ENCODE assay signal across 1 cellular context in the genomic region with DNA sequence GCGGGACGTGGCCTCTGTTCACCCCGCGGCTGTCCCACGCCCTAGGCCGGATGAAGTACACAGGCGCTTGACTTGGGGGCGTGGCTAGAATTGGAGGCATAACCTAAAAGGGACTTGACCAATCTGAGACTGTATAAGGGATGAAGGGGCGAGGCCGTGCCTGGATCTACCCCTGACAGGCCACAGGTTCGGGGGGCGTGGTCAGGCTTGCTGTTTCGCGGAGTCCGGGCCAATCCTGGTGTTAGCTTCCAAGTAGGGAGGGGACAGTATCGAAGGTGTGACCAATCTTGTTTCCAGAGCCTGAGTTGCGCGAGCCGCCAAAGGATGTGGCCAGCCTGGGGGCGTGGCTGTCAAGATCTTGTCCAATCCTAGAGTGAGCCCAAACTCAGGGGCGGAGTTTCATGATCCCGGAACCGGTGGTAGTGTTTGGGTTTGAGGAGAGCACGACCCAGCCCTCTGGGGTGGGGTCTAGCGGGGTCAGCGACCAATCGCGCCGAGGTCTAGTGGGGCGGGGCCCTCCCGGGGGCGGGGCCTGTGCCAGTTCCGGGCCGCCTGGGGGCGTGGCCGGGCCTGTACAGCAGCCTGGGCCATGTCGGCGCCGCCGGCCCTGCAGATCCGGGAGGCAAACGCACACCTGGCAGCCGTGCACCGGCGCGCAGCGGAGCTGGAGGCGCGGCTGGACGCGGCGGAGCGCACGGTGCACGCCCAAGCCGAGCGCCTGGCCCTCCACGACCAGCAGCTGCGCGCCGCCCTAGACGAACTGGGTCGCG.
TF ChIP-seq lines count a peak whose summit lies in the region.

A gene with protein sequence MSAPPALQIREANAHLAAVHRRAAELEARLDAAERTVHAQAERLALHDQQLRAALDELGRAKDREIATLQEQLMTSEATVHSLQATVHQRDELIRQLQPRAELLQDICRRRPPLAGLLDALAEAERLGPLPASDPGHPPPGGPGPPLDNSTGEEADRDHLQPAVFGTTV (plus strand): TSS at position 571 of the 770 bp plus-strand sequence. CDS start 19 bp downstream, at position 590.

TF ChIP-seq in HepG2, 621 proteins besides CTCF, POLR2A, EP300 and RAD21 (continued from another document and continues in another):
- TF ChIP-seq, protein P1, sequence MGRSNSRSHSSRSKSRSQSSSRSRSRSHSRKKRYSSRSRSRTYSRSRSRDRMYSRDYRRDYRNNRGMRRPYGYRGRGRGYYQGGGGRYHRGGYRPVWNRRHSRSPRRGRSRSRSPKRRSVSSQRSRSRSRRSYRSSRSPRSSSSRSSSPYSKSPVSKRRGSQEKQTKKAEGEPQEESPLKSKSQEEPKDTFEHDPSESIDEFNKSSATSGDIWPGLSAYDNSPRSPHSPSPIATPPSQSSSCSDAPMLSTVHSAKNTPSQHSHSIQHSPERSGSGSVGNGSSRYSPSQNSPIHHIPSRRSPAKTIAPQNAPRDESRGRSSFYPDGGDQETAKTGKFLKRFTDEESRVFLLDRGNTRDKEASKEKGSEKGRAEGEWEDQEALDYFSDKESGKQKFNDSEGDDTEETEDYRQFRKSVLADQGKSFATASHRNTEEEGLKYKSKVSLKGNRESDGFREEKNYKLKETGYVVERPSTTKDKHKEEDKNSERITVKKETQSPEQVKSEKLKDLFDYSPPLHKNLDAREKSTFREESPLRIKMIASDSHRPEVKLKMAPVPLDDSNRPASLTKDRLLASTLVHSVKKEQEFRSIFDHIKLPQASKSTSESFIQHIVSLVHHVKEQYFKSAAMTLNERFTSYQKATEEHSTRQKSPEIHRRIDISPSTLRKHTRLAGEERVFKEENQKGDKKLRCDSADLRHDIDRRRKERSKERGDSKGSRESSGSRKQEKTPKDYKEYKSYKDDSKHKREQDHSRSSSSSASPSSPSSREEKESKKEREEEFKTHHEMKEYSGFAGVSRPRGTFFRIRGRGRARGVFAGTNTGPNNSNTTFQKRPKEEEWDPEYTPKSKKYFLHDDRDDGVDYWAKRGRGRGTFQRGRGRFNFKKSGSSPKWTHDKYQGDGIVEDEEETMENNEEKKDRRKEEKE (IDR thresholded peaks at IDR 0.05) = no peak
- TF ChIP-seq RBFOX2 (IDR thresholded peaks at IDR 0.05; ENCODE audit: low read depth, low read length) (peak; percentile 88), RXRB (CRISPR knock-in tag; IDR thresholded peaks at IDR 0.05; ENCODE audit: borderline replicate concordance) (peak; percentile 24; the same call in 1 of the 2 replicates), NFYB (CRISPR knock-in tag; IDR thresholded peaks at IDR 0.05) (peak; percentile 82), ZNF556 (CRISPR knock-in tag; IDR thresholded peaks at IDR 0.05; ENCODE audit: borderline replicate concordance) (peak; percentile 49; the same call in 1 of the 2 replicates), ZNF160 (CRISPR knock-in tag; IDR thresholded peaks at IDR 0.05) (0 out of 2 replicates have a peak, but pooled peaks have one; percentile 55), TAF1 (CRISPR knock-in tag; IDR thresholded peaks at IDR 0.05) (peak; percentile 71), THAP11 (CRISPR knock-in tag; IDR thresholded peaks at IDR 0.05) (peak; percentile 57), IKZF4 (CRISPR knock-in tag; IDR thresholded peaks at IDR 0.05; ENCODE audit: borderline replicate concordance, low read depth, not compliant biosample characterization) (peak; percentile 59), ZNF543 (CRISPR knock-in tag; IDR thresholded peaks at IDR 0.05) (no peak), SP1 (IDR thresholded peaks at IDR 0.05) (no peak), SP1 (CRISPR knock-in tag; IDR thresholded peaks at IDR 0.05) (peak; percentile 70), ZNF768 (CRISPR knock-in tag; IDR thresholded peaks at IDR 0.05) (peak; percentile 70; the same call in 1 of the 2 replicates), ZIK1 (CRISPR knock-in tag; IDR thresholded peaks at IDR 0.05; ENCODE audit: borderline replicate concordance, low read depth) (no peak), MYC (CRISPR knock-in tag; IDR thresholded peaks at IDR 0.05; ENCODE audit: borderline replicate concordance) (peak; percentile 17), MED1 (CRISPR knock-in tag; IDR thresholded peaks at IDR 0.05) (peak; percentile 60), HNRNPUL1 (IDR thresholded peaks at IDR 0.05; ENCODE audit: low read depth, low read length) (no peak), MIXL1 (CRISPR knock-in tag; IDR thresholded peaks at IDR 0.05) (no peak), SIX4 (CRISPR knock-in tag; IDR thresholded peaks at IDR 0.05) (no peak; the same call in 1 of the 2 replicates), EEA1 (CRISPR knock-in tag; IDR thresholded peaks at IDR 0.05; ENCODE audit: borderline replicate concordance) (no peak), GABPB1 (CRISPR knock-in tag; IDR thresholded peaks at IDR 0.05) (peak; percentile 78), CBX2 (IDR thresholded peaks at IDR 0.05; ENCODE audit: low read depth, low read length) (no peak), CBX2 (CRISPR knock-in tag; IDR thresholded peaks at IDR 0.05; ENCODE audit: low read depth) (no peak), ZNF24 (IDR thresholded peaks at IDR 0.05) (no peak), GABPA (IDR thresholded peaks at IDR 0.05; ENCODE audit: low read depth, low read length) (no peak; the same call in 1 of the 2 replicates), GABPA (CRISPR knock-in tag; IDR thresholded peaks at IDR 0.05; ENCODE audit: low read depth) (peak; percentile 47), MEIS2 (CRISPR knock-in tag; IDR thresholded peaks at IDR 0.05) (0 out of 2 replicates have a peak, but pooled peaks have one; percentile 21), ASH2L (IDR thresholded peaks at IDR 0.05; ENCODE audit: insufficient read length, low read depth, low read length) (no peak), ZMYM4 (CRISPR knock-in tag; IDR thresholded peaks at IDR 0.05) (no peak), ZNF761 (CRISPR knock-in tag; conservative IDR thresholded peaks at IDR 0.05) (0 out of 2 replicates have a peak, but pooled peaks have one; percentile 35), ZNF75D (CRISPR knock-in tag; IDR thresholded peaks at IDR 0.05; ENCODE audit: borderline replicate concordance) (no peak), DMAP1 (CRISPR knock-in tag; IDR thresholded peaks at IDR 0.05) (no peak), SIX1 (CRISPR knock-in tag; IDR thresholded peaks at IDR 0.05; ENCODE audit: borderline replicate concordance) (no peak)
- TF ChIP-seq, protein P2, sequence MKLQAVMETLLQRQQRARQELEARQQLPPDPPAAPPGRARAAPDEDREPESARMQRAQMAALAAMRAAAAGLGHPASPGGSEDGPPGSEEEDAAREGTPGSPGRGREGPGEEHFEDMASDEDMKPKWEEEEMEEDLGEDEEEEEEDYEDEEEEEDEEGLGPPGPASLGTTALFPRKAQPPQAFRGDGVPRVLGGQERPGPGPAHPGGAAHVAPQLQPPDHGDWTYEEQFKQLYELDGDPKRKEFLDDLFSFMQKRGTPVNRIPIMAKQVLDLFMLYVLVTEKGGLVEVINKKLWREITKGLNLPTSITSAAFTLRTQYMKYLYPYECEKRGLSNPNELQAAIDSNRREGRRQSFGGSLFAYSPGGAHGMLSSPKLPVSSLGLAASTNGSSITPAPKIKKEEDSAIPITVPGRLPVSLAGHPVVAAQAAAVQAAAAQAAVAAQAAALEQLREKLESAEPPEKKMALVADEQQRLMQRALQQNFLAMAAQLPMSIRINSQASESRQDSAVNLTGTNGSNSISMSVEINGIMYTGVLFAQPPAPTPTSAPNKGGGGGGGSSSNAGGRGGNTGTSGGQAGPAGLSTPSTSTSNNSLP (IDR thresholded peaks at IDR 0.05; ENCODE audit: low read depth, low read length) = no peak
- TF ChIP-seq, protein P3, sequence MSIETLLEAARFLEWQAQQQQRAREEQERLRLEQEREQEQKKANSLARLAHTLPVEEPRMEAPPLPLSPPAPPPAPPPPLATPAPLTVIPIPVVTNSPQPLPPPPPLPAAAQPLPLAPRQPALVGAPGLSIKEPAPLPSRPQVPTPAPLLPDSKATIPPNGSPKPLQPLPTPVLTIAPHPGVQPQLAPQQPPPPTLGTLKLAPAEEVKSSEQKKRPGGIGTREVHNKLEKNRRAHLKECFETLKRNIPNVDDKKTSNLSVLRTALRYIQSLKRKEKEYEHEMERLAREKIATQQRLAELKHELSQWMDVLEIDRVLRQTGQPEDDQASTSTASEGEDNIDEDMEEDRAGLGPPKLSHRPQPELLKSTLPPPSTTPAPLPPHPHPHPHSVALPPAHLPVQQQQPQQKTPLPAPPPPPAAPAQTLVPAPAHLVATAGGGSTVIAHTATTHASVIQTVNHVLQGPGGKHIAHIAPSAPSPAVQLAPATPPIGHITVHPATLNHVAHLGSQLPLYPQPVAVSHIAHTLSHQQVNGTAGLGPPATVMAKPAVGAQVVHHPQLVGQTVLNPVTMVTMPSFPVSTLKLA (IDR thresholded peaks at IDR 0.05) = peak; percentile 43
- TF ChIP-seq, protein P4, sequence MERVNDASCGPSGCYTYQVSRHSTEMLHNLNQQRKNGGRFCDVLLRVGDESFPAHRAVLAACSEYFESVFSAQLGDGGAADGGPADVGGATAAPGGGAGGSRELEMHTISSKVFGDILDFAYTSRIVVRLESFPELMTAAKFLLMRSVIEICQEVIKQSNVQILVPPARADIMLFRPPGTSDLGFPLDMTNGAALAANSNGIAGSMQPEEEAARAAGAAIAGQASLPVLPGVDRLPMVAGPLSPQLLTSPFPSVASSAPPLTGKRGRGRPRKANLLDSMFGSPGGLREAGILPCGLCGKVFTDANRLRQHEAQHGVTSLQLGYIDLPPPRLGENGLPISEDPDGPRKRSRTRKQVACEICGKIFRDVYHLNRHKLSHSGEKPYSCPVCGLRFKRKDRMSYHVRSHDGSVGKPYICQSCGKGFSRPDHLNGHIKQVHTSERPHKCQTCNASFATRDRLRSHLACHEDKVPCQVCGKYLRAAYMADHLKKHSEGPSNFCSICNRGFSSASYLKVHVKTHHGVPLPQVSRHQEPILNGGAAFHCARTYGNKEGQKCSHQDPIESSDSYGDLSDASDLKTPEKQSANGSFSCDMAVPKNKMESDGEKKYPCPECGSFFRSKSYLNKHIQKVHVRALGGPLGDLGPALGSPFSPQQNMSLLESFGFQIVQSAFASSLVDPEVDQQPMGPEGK (CRISPR knock-in tag; IDR thresholded peaks at IDR 0.05) = no peak
- TF ChIP-seq, protein P5, sequence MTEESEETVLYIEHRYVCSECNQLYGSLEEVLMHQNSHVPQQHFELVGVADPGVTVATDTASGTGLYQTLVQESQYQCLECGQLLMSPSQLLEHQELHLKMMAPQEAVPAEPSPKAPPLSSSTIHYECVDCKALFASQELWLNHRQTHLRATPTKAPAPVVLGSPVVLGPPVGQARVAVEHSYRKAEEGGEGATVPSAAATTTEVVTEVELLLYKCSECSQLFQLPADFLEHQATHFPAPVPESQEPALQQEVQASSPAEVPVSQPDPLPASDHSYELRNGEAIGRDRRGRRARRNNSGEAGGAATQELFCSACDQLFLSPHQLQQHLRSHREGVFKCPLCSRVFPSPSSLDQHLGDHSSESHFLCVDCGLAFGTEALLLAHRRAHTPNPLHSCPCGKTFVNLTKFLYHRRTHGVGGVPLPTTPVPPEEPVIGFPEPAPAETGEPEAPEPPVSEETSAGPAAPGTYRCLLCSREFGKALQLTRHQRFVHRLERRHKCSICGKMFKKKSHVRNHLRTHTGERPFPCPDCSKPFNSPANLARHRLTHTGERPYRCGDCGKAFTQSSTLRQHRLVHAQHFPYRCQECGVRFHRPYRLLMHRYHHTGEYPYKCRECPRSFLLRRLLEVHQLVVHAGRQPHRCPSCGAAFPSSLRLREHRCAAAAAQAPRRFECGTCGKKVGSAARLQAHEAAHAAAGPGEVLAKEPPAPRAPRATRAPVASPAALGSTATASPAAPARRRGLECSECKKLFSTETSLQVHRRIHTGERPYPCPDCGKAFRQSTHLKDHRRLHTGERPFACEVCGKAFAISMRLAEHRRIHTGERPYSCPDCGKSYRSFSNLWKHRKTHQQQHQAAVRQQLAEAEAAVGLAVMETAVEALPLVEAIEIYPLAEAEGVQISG (CRISPR knock-in tag; IDR thresholded peaks at IDR 0.05) = peak; percentile 65
- TF ChIP-seq, protein P6, sequence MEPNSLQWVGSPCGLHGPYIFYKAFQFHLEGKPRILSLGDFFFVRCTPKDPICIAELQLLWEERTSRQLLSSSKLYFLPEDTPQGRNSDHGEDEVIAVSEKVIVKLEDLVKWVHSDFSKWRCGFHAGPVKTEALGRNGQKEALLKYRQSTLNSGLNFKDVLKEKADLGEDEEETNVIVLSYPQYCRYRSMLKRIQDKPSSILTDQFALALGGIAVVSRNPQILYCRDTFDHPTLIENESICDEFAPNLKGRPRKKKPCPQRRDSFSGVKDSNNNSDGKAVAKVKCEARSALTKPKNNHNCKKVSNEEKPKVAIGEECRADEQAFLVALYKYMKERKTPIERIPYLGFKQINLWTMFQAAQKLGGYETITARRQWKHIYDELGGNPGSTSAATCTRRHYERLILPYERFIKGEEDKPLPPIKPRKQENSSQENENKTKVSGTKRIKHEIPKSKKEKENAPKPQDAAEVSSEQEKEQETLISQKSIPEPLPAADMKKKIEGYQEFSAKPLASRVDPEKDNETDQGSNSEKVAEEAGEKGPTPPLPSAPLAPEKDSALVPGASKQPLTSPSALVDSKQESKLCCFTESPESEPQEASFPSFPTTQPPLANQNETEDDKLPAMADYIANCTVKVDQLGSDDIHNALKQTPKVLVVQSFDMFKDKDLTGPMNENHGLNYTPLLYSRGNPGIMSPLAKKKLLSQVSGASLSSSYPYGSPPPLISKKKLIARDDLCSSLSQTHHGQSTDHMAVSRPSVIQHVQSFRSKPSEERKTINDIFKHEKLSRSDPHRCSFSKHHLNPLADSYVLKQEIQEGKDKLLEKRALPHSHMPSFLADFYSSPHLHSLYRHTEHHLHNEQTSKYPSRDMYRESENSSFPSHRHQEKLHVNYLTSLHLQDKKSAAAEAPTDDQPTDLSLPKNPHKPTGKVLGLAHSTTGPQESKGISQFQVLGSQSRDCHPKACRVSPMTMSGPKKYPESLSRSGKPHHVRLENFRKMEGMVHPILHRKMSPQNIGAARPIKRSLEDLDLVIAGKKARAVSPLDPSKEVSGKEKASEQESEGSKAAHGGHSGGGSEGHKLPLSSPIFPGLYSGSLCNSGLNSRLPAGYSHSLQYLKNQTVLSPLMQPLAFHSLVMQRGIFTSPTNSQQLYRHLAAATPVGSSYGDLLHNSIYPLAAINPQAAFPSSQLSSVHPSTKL (CRISPR knock-in tag; IDR thresholded peaks at IDR 0.05) = no peak
- TF ChIP-seq, protein P7, sequence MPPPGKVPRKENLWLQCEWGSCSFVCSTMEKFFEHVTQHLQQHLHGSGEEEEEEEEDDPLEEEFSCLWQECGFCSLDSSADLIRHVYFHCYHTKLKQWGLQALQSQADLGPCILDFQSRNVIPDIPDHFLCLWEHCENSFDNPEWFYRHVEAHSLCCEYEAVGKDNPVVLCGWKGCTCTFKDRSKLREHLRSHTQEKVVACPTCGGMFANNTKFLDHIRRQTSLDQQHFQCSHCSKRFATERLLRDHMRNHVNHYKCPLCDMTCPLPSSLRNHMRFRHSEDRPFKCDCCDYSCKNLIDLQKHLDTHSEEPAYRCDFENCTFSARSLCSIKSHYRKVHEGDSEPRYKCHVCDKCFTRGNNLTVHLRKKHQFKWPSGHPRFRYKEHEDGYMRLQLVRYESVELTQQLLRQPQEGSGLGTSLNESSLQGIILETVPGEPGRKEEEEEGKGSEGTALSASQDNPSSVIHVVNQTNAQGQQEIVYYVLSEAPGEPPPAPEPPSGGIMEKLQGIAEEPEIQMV (CRISPR knock-in tag; IDR thresholded peaks at IDR 0.05; ENCODE audit: low read depth) = no peak
- TF ChIP-seq, protein P8, sequence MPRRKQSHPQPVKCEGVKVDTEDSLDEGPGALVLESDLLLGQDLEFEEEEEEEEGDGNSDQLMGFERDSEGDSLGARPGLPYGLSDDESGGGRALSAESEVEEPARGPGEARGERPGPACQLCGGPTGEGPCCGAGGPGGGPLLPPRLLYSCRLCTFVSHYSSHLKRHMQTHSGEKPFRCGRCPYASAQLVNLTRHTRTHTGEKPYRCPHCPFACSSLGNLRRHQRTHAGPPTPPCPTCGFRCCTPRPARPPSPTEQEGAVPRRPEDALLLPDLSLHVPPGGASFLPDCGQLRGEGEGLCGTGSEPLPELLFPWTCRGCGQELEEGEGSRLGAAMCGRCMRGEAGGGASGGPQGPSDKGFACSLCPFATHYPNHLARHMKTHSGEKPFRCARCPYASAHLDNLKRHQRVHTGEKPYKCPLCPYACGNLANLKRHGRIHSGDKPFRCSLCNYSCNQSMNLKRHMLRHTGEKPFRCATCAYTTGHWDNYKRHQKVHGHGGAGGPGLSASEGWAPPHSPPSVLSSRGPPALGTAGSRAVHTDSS (CRISPR knock-in tag; conservative IDR thresholded peaks at IDR 0.05) = no peak
